ENCODE assay signal across 8 cellular contexts in the genomic region with DNA sequence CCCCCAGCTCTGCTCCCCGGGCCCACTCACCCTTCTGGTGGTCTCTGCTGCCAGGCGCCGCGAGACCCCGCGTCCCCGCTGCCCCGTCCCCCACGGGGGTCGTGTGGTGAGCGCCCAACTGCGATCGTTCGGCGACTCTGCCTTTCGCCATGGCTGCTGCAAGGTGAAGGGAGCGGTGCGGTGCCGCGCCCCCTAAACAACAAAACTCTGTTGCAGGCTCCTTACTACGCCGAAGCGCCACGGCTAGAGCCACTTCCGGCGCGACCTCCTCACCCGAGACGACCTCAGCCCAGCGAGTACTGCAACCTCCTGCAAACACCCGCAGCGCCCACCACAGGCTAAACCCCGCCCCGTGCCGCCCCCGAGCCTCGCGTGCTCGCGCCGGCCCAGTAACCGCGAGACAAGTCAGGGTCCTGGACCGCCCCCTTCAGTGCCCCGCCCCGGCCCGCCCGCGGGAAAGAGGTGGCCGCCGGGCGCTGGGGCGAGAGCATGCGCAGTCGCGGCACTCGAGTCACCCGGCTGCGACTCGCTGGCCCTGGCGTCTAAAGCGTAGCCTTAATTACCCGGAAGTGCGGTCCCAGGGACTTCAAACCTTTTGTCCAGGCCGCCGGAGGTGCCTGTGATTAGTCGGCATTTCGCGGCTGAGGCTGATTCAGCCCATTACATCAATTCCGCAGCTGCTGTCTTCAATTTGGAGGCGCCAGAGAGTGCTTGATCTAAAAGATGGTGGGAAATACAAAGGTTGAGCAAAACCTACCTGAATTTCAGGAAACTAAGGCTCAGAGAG. TPM values are rescaled to one million over a fixed set of nuclear protein-coding genes. Genes with fewer than 3 reads are reported as not detected.
DNase-seq lines count a peak whose midpoint lies in the region; ATAC-seq and TF ChIP-seq lines count a peak whose summit lies in the region.

A gene with protein sequence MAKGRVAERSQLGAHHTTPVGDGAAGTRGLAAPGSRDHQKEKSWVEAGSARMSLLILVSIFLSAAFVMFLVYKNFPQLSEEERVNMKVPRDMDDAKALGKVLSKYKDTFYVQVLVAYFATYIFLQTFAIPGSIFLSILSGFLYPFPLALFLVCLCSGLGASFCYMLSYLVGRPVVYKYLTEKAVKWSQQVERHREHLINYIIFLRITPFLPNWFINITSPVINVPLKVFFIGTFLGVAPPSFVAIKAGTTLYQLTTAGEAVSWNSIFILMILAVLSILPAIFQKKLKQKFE (minus strand): TSS at position 303 of the 787 bp plus-strand sequence. CDS start 152 bp downstream, at position 151.

- H3K4me1 ChIP-seq in ACC112 (ENCODE audit: control insufficient read depth, insufficient read depth, low read length, unreplicated experiment) (peaks cover 7% of the 10 kb centered on the region), mammary epithelial cell (ENCODE audit: insufficient read depth, low read length) (peaks cover 6% of the 10 kb centered on the region), smooth muscle cell (ENCODE audit: low read depth) (peaks cover 32% of the 10 kb centered on the region)

- 0% methylated on average over 9 of the region's 71 CpGs for WGBS in mammary epithelial cell (ENCODE audit: low coverage, missing lambda C conversion rate)
- WGBS in smooth muscle cell (ENCODE audit: low lambda C conversion rate): 2% methylated on average over 55 of the region's 71 CpGs

- no peaks in the 10 kb centered on the region for H3F3A ChIP-seq in smooth muscle cell (ENCODE audit: low read depth)

- H3K4me3 ChIP-seq in ACC112 (ENCODE audit: low read depth, low read length) (peak within 1 kb of the TSS; percentile 82), WERI-Rb-1 (ENCODE audit: low read depth, low read length) (peak within 1 kb of the TSS; percentile 91), mammary epithelial cell (replicated peaks in 1 of 3; ENCODE audit: insufficient read depth in 1 of 3, low read depth in 2 of 3, low read length in 3 of 3) (peak within 1 kb of the TSS; percentile 73 to 82 (median 80)), smooth muscle cell (peak within 1 kb of the TSS; percentile 86)

- peak; percentile 90 for ATAC-seq in GM18870 (IDR thresholded peaks at IDR 0.05; ENCODE audit: unreplicated experiment)
- peak; percentile 96 for ATAC-seq in HG03135 (IDR thresholded peaks at IDR 0.05; ENCODE audit: unreplicated experiment)

- in situ Hi-C loops in mammary epithelial cell (cut with MboI; ENCODE audit: low sequenced_read_pairs in 2 of 2): loop anchor here in 1 of 2 donors (10.0 kb wide), 1 partner anchor 70 kb away; a partner anchor contains a TSS

- TF ChIP-seq CTCF in WERI-Rb-1 (IDR thresholded peaks at IDR 0.05; ENCODE audit: low read depth, low read length): 0 out of 2 replicates have a peak, but pooled peaks have one; percentile 6
- peak in 1 of 2 donors; percentile 25 for TF ChIP-seq CTCF in mammary epithelial cell (conservative IDR thresholded peaks at IDR 0.05 in 1 of 2, IDR thresholded peaks at IDR 0.05 in 1 of 2; ENCODE audit: extremely low read depth in 1 of 2, insufficient read depth in 1 of 2, low read depth in 1 of 2, low read length in 2 of 2)
- TF ChIP-seq CTCF in smooth muscle cell (IDR thresholded peaks at IDR 0.05; ENCODE audit: borderline replicate concordance, insufficient read depth, poor library complexity, severe bottlenecking): no peak

- intact Hi-C loops in mammary epithelial cell (cut with micrococcal nuclease): loop anchor here (1.0 kb wide), 2 partner anchors 50 to 71 kb away; no protein-coding TSS in a partner anchor

- dilution Hi-C loops in mammary epithelial cell (cut with HindIII; ENCODE audit: low sequenced_read_pairs): loop anchor here (5.0 kb wide), 1 partner anchor 58 kb away; no protein-coding TSS in a partner anchor

- DNase-seq in NCI-H2196 treated with DMSO at 0.1 percent for 48 hours (lab: John Stamatoyannopoulos, UW; ENCODE audit: unreplicated experiment): peak; percentile 97
- peak; percentile 99 for DNase-seq in WERI-Rb-1
- peak; percentile 98 for DNase-seq in mammary epithelial cell
- DNase-seq in iPS-NIHi11 (ENCODE audit: low spot score): peak; percentile 99
- peak; percentile 94 for DNase-seq in smooth muscle cell (lab: John Stamatoyannopoulos, UW; ENCODE audit: unreplicated experiment)

- H3K27ac ChIP-seq in ACC112 (ENCODE audit: low read depth, low read length): peak within 1 kb of the TSS; percentile 75
- H3K27ac ChIP-seq in WERI-Rb-1: peak within 1 kb of the TSS; percentile 91
- H3K27ac ChIP-seq in mammary epithelial cell (ENCODE audit: insufficient read depth, low read depth, low read length): peak within 1 kb of the TSS; percentile 73
- H3K27ac ChIP-seq in smooth muscle cell (ENCODE audit: low read depth): peak within 1 kb of the TSS; percentile 92

- H4K20me1 ChIP-seq in mammary epithelial cell (ENCODE audit: insufficient read depth, low read length) (no peaks in the 10 kb centered on the region), smooth muscle cell (ENCODE audit: low read depth) (peaks cover 39% of the 10 kb centered on the region)

- H3K27me3 ChIP-seq in ACC112 (ENCODE audit: insufficient read depth, low read length) (no peaks in the 10 kb centered on the region), WERI-Rb-1 (ENCODE audit: insufficient read depth, low read depth, severe bottlenecking) (no peaks in the 10 kb centered on the region), mammary epithelial cell (ENCODE audit: insufficient read depth, low read length) (no peaks in the 10 kb centered on the region), smooth muscle cell (ENCODE audit: low read depth) (no peaks in the 10 kb centered on the region)

- BruUV-seq in mammary epithelial cell (replicated peaks; lab: Mats Ljungman, UMichigan): no TSS peak

- H3K79me2 ChIP-seq in ACC112 (ENCODE audit: control insufficient read depth, insufficient read depth, low read length, unreplicated experiment) (peaks cover 42% of the 10 kb centered on the region), mammary epithelial cell (ENCODE audit: insufficient read depth, low read length) (peaks cover 45% of the 10 kb centered on the region), smooth muscle cell (ENCODE audit: low read depth) (peaks cover 48% of the 10 kb centered on the region)

- H3K4me2 ChIP-seq in mammary epithelial cell (ENCODE audit: insufficient read depth, low read depth, low read length) (peak within 1 kb of the TSS; percentile 96), smooth muscle cell (peak within 1 kb of the TSS; percentile 89)

- H3K36me3 ChIP-seq in ACC112 (ENCODE audit: insufficient read depth, low read length) (no peaks in the 10 kb centered on the region), WERI-Rb-1 (peaks cover 6% of the 10 kb centered on the region; the same call in 1 of the 2 replicates), mammary epithelial cell (ENCODE audit: insufficient read depth, low read length) (no peaks in the 10 kb centered on the region), smooth muscle cell (ENCODE audit: low read depth) (no peaks in the 10 kb centered on the region)

- H3K9ac ChIP-seq in mammary epithelial cell (ENCODE audit: insufficient read depth, low read length) (peak within 1 kb of the TSS; percentile 79), smooth muscle cell (ENCODE audit: low read depth) (peak within 1 kb of the TSS; percentile 90)

- CTCF ChIA-PET in mammary epithelial cell (lab: Charles Lee; ENCODE audit: low non-redundant PET): interaction anchor here (0.5 kb wide), 1 partner anchor 33 kb away, joined by 16 read pairs; no protein-coding TSS in a partner anchor

- peak within 1 kb of the TSS; percentile 77 for H2AFZ ChIP-seq in ACC112 (ENCODE audit: low read length, unreplicated experiment)
- peak within 1 kb of the TSS; percentile 97 for H2AFZ ChIP-seq in mammary epithelial cell (ENCODE audit: low read depth, low read length)
- peak within 1 kb of the TSS; percentile 60 for H2AFZ ChIP-seq in smooth muscle cell (ENCODE audit: low read depth)

- H3K9me3 ChIP-seq in WERI-Rb-1 (ENCODE audit: severe bottlenecking) (no peaks in the 10 kb centered on the region), mammary epithelial cell (replicated peaks; ENCODE audit: insufficient read depth, low read length) (no peaks in the 10 kb centered on the region), smooth muscle cell (replicated peaks; ENCODE audit: low read depth) (no peaks in the 10 kb centered on the region)

RNA-seq across cellular contexts. Expression of the gene that starts here (rescaled TPM):
- total RNA-seq in mammary epithelial cell: 10 to 100 TPM; 58.2 to 59.7 TPM
- 21.2 TPM for polyA plus RNA-seq in mammary epithelial cell
- polyA minus RNA-seq in mammary epithelial cell: 38.5 TPM
- 57.3 and 95.4 TPM in 2 replicates for total RNA-seq in smooth muscle cell
- polyA plus RNA-seq in smooth muscle cell: 33.6 and 34.8 TPM in 2 replicates

Comparison
In these comparisons a context has a peak if more than half of its experiments do, and no peak if none do; other contexts are left out.
1. Peak in every context shown above with its lines: DNase-seq, ATAC-seq, H3K4me3 ChIP-seq and H3K27ac ChIP-seq.